8 cellular contexts compared by ENCODE assay signal in genomic region chr10:12707461-12708185, GRCh38.
DNase-seq lines count a peak whose midpoint lies in the region; ATAC-seq and TF ChIP-seq lines count a peak whose summit lies in the region.

No MANE protein-coding gene starts in this region.

- DNase-seq in NCI-H1436 (lab: John Stamatoyannopoulos, UW): peak; percentile 15
- no peak for DNase-seq in NCI-H1436 treated with DMSO at 0.1 percent for 48 hours (lab: John Stamatoyannopoulos, UW)
- DNase-seq in LNCaP clone FGC (ENCODE audit: low read depth): no peak
- DNase-seq in activated T-cell treated with anti-CD3 and anti-CD28 coated beads for 4 hours: peak; percentile 5
- DNase-seq in globus pallidus (ENCODE audit: low spot score): peak; percentile 20
- DNase-seq in pulmonary artery endothelial cell (ENCODE audit: low read depth, low spot score): peak; percentile 95

- ATAC-seq in HG02610 (IDR thresholded peaks at IDR 0.05; ENCODE audit: unreplicated experiment) (no peak), GM21381 (IDR thresholded peaks at IDR 0.05; ENCODE audit: unreplicated experiment) (no peak)

- peak; percentile 65 for TF ChIP-seq CTCF in LNCaP clone FGC (IDR thresholded peaks at IDR 0.05; ENCODE audit: control insufficient read depth, extremely low read depth, insufficient read depth)

- no peak overlapping the region for H3K4me3 ChIP-seq in LNCaP clone FGC (ENCODE audit: low read depth, low read length)

Comparison
In these comparisons a context has a peak if more than half of its experiments do, and no peak if none do; other contexts are left out.
1. DNase-seq: peak in NCI-H1436 (single experiment), activated T-cell treated with anti-CD3 and anti-CD28 coated beads for 4 hours (single experiment), globus pallidus (single experiment) and pulmonary artery endothelial cell (single experiment); none in NCI-H1436 treated with DMSO at 0.1 percent for 48 hours (single experiment) and LNCaP clone FGC (single experiment).